ENCODE assay signal across 8 cellular contexts in genomic region chr1:35506960-35507901, GRCh38. TPM values are rescaled to one million over a fixed set of nuclear protein-coding genes. Genes with fewer than 3 reads are reported as not detected.
DNase-seq lines count a peak whose midpoint lies in the region; ATAC-seq and TF ChIP-seq lines count a peak whose summit lies in the region.
"Had no signal": no experiment of that assay in that cellular context is flagged by ENCODE, and none has a peak within 500 bp of the region (broad histone marks: within the 10 kb centered on the region; RNA-seq: fewer than 3 reads in every experiment).

No MANE protein-coding gene starts in this region.

- H3K27ac Mint-ChIP-seq in activated CD8-positive, alpha-beta T cell treated with anti-CD3 and anti-CD28 coated beads for 36 hours = peak overlapping the region; percentile 88

- no peak for TF ChIP-seq CTCF in GM12865 (IDR thresholded peaks at IDR 0.05; ENCODE audit: insufficient read depth, low read depth, low read length, missing control alignments)
- peak; percentile 14 for TF ChIP-seq CTCF in activated CD8-positive, alpha-beta T cell treated with anti-CD3 and anti-CD28 coated beads for 36 hours (IDR thresholded peaks at IDR 0.05)
- no peak for TF ChIP-seq CTCF in parathyroid adenoma (IDR thresholded peaks at IDR 0.05)
- no peak for TF ChIP-seq CTCF in uterus (IDR thresholded peaks at IDR 0.05)

- H3K27ac ChIP-seq in parathyroid adenoma = no peak overlapping the region
- H3K27ac ChIP-seq in uterus = no peak overlapping the region

- POLR2A ChIA-PET in activated CD8-positive, alpha-beta T cell treated with anti-CD3 and anti-CD28 coated beads for 36 hours (lab: Charles Lee) = interaction anchor here (0.7 to 1.1 kb wide), 5 partner anchors 24 to 262 kb away, joined by 3 to 8 read pairs (median 3); partner anchors contain the start of genes CLSPN, KIAA0319L and NCDN

- H3K27me3 ChIP-seq in parathyroid adenoma (ENCODE audit: control insufficient read depth, insufficient read depth, low read length) = no peaks in the 10 kb centered on the region
- H3K27me3 ChIP-seq in uterus = no peaks in the 10 kb centered on the region

- ATAC-seq in activated CD8-positive, alpha-beta T cell treated with anti-CD3 and anti-CD28 coated beads for 36 hours = no peak
- ATAC-seq in HG03097 (IDR thresholded peaks at IDR 0.05; ENCODE audit: low FRiP score, unreplicated experiment) (no peak), HG03354 (IDR thresholded peaks at IDR 0.05; ENCODE audit: poor library complexity, severe bottlenecking, unreplicated experiment) (no peak)

- DNase-seq in GM12865 (ENCODE audit: low read depth) = peak; percentile 74
- peak; percentile 9 for DNase-seq in HT-29 (ENCODE audit: low spot score)
- no peak for DNase-seq in activated CD8-positive, alpha-beta T cell treated with anti-CD3 and anti-CD28 coated beads for 36 hours
- no peak for DNase-seq in uterus
- DNase-seq: NCI-H1092 had no signal

- intact Hi-C loops in activated CD8-positive, alpha-beta T cell treated with anti-CD3 and anti-CD28 coated beads for 36 hours (cut with micrococcal nuclease) = no loop called here
- intact Hi-C loops in uterus (cut with DNase I; ENCODE audit: low total_unique reads) = no loop called here

- peaks cover 16% of the 10 kb centered on the region for H3K4me1 ChIP-seq in parathyroid adenoma
- peaks cover 0 to 7% of the 10 kb centered on the region in 2 donors for H3K4me1 ChIP-seq in uterus

- no peak for TF ChIP-seq POLR2A in uterus (IDR thresholded peaks at IDR 0.05)

- H3K79me2 ChIP-seq in parathyroid adenoma = peaks cover 2% of the 10 kb centered on the region

- H3K9me3 ChIP-seq in parathyroid adenoma (ENCODE audit: control insufficient read depth, low read length) (no peaks in the 10 kb centered on the region), uterus (no peaks in the 10 kb centered on the region)

- H2AFZ ChIP-seq in parathyroid adenoma = no peak overlapping the region

- CTCF ChIA-PET in activated CD8-positive, alpha-beta T cell treated with anti-CD3 and anti-CD28 coated beads for 36 hours (lab: Charles Lee) = no interaction called here

- peak overlapping the region; percentile 1 for H3K4me3 ChIP-seq in GM12865 (ENCODE audit: low read depth, low read length)
- H3K4me3 ChIP-seq in parathyroid adenoma (ENCODE audit: low read depth, low read length) = no peak overlapping the region
- H3K4me3 ChIP-seq in uterus = no peak overlapping the region

- no peaks in the 10 kb centered on the region for H3K27me3 Mint-ChIP-seq in activated CD8-positive, alpha-beta T cell treated with anti-CD3 and anti-CD28 coated beads for 36 hours

- H3K4me3 Mint-ChIP-seq in activated CD8-positive, alpha-beta T cell treated with anti-CD3 and anti-CD28 coated beads for 36 hours = peak overlapping the region; percentile 16

- no peak overlapping the region for H3K9ac ChIP-seq in parathyroid adenoma

- H3K4me1 Mint-ChIP-seq in activated CD8-positive, alpha-beta T cell treated with anti-CD3 and anti-CD28 coated beads for 36 hours (ENCODE audit: low read depth) = peaks cover 48% of the 10 kb centered on the region

- no peaks in the 10 kb centered on the region for H3K9me3 Mint-ChIP-seq in activated CD8-positive, alpha-beta T cell treated with anti-CD3 and anti-CD28 coated beads for 36 hours

- H3K36me3 Mint-ChIP-seq in activated CD8-positive, alpha-beta T cell treated with anti-CD3 and anti-CD28 coated beads for 36 hours (ENCODE audit: low read depth) = peaks cover 20% of the 10 kb centered on the region

- peak overlapping the region; percentile 18 for H3K4me2 ChIP-seq in parathyroid adenoma (ENCODE audit: low read length)

- H3K36me3 ChIP-seq in parathyroid adenoma (ENCODE audit: control insufficient read depth, insufficient read depth, low read length) = no peaks in the 10 kb centered on the region
- H3K36me3 ChIP-seq in uterus = no peaks in the 10 kb centered on the region

RNA-seq across cellular contexts. Expression of gene KIAA0319L, which starts 50.0 kb away (rescaled TPM):
- total RNA-seq in HT-29 (2014; rRNA removed; shearing (Covaris generic)) = 33.9 and 34.1 TPM in 2 replicates
- total RNA-seq in activated CD8-positive, alpha-beta T cell treated with anti-CD3 and anti-CD28 coated beads for 36 hours = 10 to 100 TPM; 22.8 to 30.9 TPM
- 10 to 100 TPM; 27.6 to 72.1 (median 53.8) TPM for total RNA-seq in uterus

RNA-seq across cellular contexts. Expression of gene NCDN, which starts 50.4 kb away (rescaled TPM):
- total RNA-seq in HT-29 (2014; rRNA removed; shearing (Covaris generic)) = 42.4 and 50.9 TPM in 2 replicates
- total RNA-seq in activated CD8-positive, alpha-beta T cell treated with anti-CD3 and anti-CD28 coated beads for 36 hours = 10 to 100 TPM; 17.3 to 17.5 TPM
- total RNA-seq in uterus = 10 to 100 TPM in 2 of 4 donors, 1 to 10 TPM in 2; 4.4 to 29.9 (median 17.0) TPM

Comparison
In these comparisons a context has a peak if more than half of its experiments do, and no peak if none do; other contexts are left out.
1. DNase-seq: peak in GM12865 (single experiment) and HT-29 (single experiment); none in activated CD8-positive, alpha-beta T cell treated with anti-CD3 and anti-CD28 coated beads for 36 hours (single experiment) and uterus (0 of 2).